In genomic region chr4:30717208-30718020, GRCh38 we compare ENCODE assay signal across 7 cellular contexts. TPM values are rescaled to one million over a fixed set of nuclear protein-coding genes. Genes with fewer than 3 reads are reported as not detected.
A peak's percentile ranks its signal among the peaks of the same experiment; 100 is the strongest.
DNase-seq lines count a peak whose midpoint lies in the region; ATAC-seq and TF ChIP-seq lines count a peak whose summit lies in the region.

No MANE protein-coding gene starts in this region.

- peaks cover 11% of the 10 kb centered on the region for H3K9me3 Mint-ChIP-seq in T-helper 1 cell treated with Interleukin-12 subunit alpha and Interleukin-12 subunit beta and Interleukin-4 antibody, amounts not matched to agents 30 μg/mL and 1 μg/mL, for 36 hours
- H3K9me3 Mint-ChIP-seq in mesothelial cell of epicardium: peaks cover 4% of the 10 kb centered on the region

- TF ChIP-seq EP300 in tibial nerve (IDR thresholded peaks at IDR 0.05): no peak

- peak; percentile 41 for ATAC-seq in HG02852 (IDR thresholded peaks at IDR 0.05; ENCODE audit: unreplicated experiment)

- peaks cover 20% of the 10 kb centered on the region for H3K4me1 Mint-ChIP-seq in T-helper 1 cell treated with Interleukin-12 subunit alpha and Interleukin-12 subunit beta and Interleukin-4 antibody, amounts not matched to agents 30 μg/mL and 1 μg/mL, for 36 hours (ENCODE audit: low read depth)
- H3K4me1 Mint-ChIP-seq in mesothelial cell of epicardium: peaks cover 15% of the 10 kb centered on the region

- WGBS in tibial nerve, 2 donors: 1% methylated on average over 52 to 55 of the region's 55 CpGs

- H3K4me3 Mint-ChIP-seq in T-helper 1 cell treated with Interleukin-12 subunit alpha and Interleukin-12 subunit beta and Interleukin-4 antibody, amounts not matched to agents 30 μg/mL and 1 μg/mL, for 36 hours: peak overlapping the region; percentile 67
- peak overlapping the region; percentile 100 for H3K4me3 Mint-ChIP-seq in mesothelial cell of epicardium

- H3K4me1 ChIP-seq in tibial nerve: peaks cover 0 to 58% (median 16%) of the 10 kb centered on the region in 4 donors

- H3K4me3 ChIP-seq in epithelial cell of proximal tubule (ENCODE audit: low read depth, low read length) (peak overlapping the region; percentile 55), tibial nerve (peak overlapping the region; percentile 43 to 69 (median 54))

- TF ChIP-seq CTCF in epithelial cell of proximal tubule (conservative IDR thresholded peaks at IDR 0.05; ENCODE audit: low read depth, low read length): no peak
- TF ChIP-seq CTCF in mesothelial cell of epicardium (IDR thresholded peaks at IDR 0.05; ENCODE audit: unreplicated experiment): no peak
- TF ChIP-seq CTCF in tibial nerve (IDR thresholded peaks at IDR 0.05): peak in 1 of 5 experiments; percentile 14

- peaks cover 0 to 37% of the 10 kb centered on the region in 2 donors for H3K27me3 ChIP-seq in tibial nerve

- H3K27me3 Mint-ChIP-seq in T-helper 1 cell treated with Interleukin-12 subunit alpha and Interleukin-12 subunit beta and Interleukin-4 antibody, amounts not matched to agents 30 μg/mL and 1 μg/mL, for 36 hours (ENCODE audit: low read depth): peaks cover 48% of the 10 kb centered on the region
- no peaks in the 10 kb centered on the region for H3K27me3 Mint-ChIP-seq in mesothelial cell of epicardium (ENCODE audit: low read depth)

- H3K27ac ChIP-seq in tibial nerve: peak overlapping the region in 3 of 4 donors; percentile 17 to 73 (median 67)

- no peaks in the 10 kb centered on the region for H3K9me3 ChIP-seq in tibial nerve

- peak; percentile 86 for DNase-seq in ELR (ENCODE audit: low read depth)
- DNase-seq in epithelial cell of proximal tubule (ENCODE audit: low read depth): no peak
- DNase-seq in mesothelial cell of epicardium (ENCODE audit: low spot score in 2 of 2, unreplicated experiment in 2 of 2): peak; percentile 44 to 72
- no peak for DNase-seq in tibial nerve (ENCODE audit: low spot score in 2 of 2)
- DNase-seq in kidney glomerular epithelial cell (lab: John Stamatoyannopoulos, UW): no peak

- H3K27ac Mint-ChIP-seq in T-helper 1 cell treated with Interleukin-12 subunit alpha and Interleukin-12 subunit beta and Interleukin-4 antibody, amounts not matched to agents 30 μg/mL and 1 μg/mL, for 36 hours: peak overlapping the region; percentile 57
- peak overlapping the region; percentile 99 for H3K27ac Mint-ChIP-seq in mesothelial cell of epicardium

- no peak for TF ChIP-seq POLR2A in tibial nerve (IDR thresholded peaks at IDR 0.05)

- no peaks in the 10 kb centered on the region for H3K36me3 ChIP-seq in tibial nerve

- H3K36me3 Mint-ChIP-seq in T-helper 1 cell treated with Interleukin-12 subunit alpha and Interleukin-12 subunit beta and Interleukin-4 antibody, amounts not matched to agents 30 μg/mL and 1 μg/mL, for 36 hours (ENCODE audit: low read depth): peaks cover 4% of the 10 kb centered on the region
- H3K36me3 Mint-ChIP-seq in mesothelial cell of epicardium: no peaks in the 10 kb centered on the region

RNA-seq across cellular contexts. Expression of gene PCDH7, which starts 2.8 kb away (rescaled TPM):
- 1.9 and 3.0 TPM in 2 replicates for total RNA-seq in epithelial cell of proximal tubule
- 74.3 to 78.8 TPM (median 76.7 TPM) in 3 replicates for total RNA-seq in mesothelial cell of epicardium
- 10 to 100 TPM in 3 of 4 donors, 1 to 10 TPM in 1; 5.1 to 26.0 (median 14.2) TPM for total RNA-seq in tibial nerve

Comparison
In these comparisons a context has a peak if more than half of its experiments do, and no peak if none do; other contexts are left out.
1. DNase-seq: peak in ELR (single experiment) and mesothelial cell of epicardium (2 of 2); none in epithelial cell of proximal tubule (single experiment), tibial nerve (0 of 2) and kidney glomerular epithelial cell (single experiment).